Comparison of ENCODE assay signal across 11 cellular contexts in genomic region chr11:5818245-5818865, GRCh38. TPM values are rescaled to one million over a fixed set of nuclear protein-coding genes. Genes with fewer than 3 reads are reported as not detected.
DNase-seq lines count a peak whose midpoint lies in the region; ATAC-seq, FAIRE-seq and TF ChIP-seq lines count a peak whose summit lies in the region.
"Had no signal": no experiment of that assay in that cellular context is flagged by ENCODE, and none has a peak within 500 bp of the region (broad histone marks: within the 10 kb centered on the region; RNA-seq: fewer than 3 reads in every experiment).

No MANE protein-coding gene starts in this region.

- CTCF ChIA-PET in activated CD4-positive, alpha-beta memory T cell treated with anti-CD3 and anti-CD28 coated beads, Interleukin-2, amount 10 ng/mL, durations not matched to agents 7 days and 5 days (lab: Charles Lee) = no interaction called here
- CTCF ChIA-PET in HepG2 (lab: Yijun Ruan, JAX; ENCODE audit: low intra/inter-chr PET ratio, low total read pairs) = no interaction called here

- no peak for DNase-seq in activated T-cell treated with anti-CD3 and anti-CD28 coated beads, Interleukin-2, amount 50 U/mL, for 72 hours
- DNase-seq in activated T-cell treated with anti-CD3 and anti-CD28 coated beads, Interleukin-2, amount 50 U/mL, for 48 hours = no peak
- DNase-seq in activated CD4-positive, alpha-beta memory T cell treated with anti-CD3 and anti-CD28 coated beads, Interleukin-2, amount 10 ng/mL, durations not matched to agents 7 days and 5 days = no peak
- DNase-seq in SIG-M5 treated with dmso at 0.1 percent for 504 hours (lab: John Stamatoyannopoulos, UW; ENCODE audit: unreplicated experiment) (no peak), HepG2 (ENCODE audit: low spot score) (no peak), NCI-H1417 treated with DMSO at 0.1 percent for 48 hours (lab: John Stamatoyannopoulos, UW) (no peak)
- DNase-seq: nephron progenitor cell, SJCRH30 had no signal

- peak overlapping the region; percentile 89 for H3K27ac Mint-ChIP-seq in activated T-cell treated with anti-CD3 and anti-CD28 coated beads, Interleukin-2, amount 50 U/mL, for 72 hours
- H3K27ac Mint-ChIP-seq in activated CD4-positive, alpha-beta memory T cell treated with anti-CD3 and anti-CD28 coated beads, Interleukin-2, amount 10 ng/mL, durations not matched to agents 7 days and 5 days = no peak overlapping the region
- H3K27ac Mint-ChIP-seq in stimulated activated memory B cell treated with anti-CD40 and anti-IgM and Interleukin-4, amounts not matched to agents 10 μg/mL and 1 μg/mL and 100 μg/mL, for 72 hours = peak overlapping the region; percentile 61
- H3K27ac Mint-ChIP-seq: nephron progenitor cell had no signal

- no peak overlapping the region for H3K4me2 ChIP-seq in HepG2 (ENCODE audit: low read depth, low read length)

- peaks cover 5% of the 10 kb centered on the region for H3K4me1 Mint-ChIP-seq in activated T-cell treated with anti-CD3 and anti-CD28 coated beads, Interleukin-2, amount 50 U/mL, for 72 hours (ENCODE audit: low read depth)
- peaks cover 8% of the 10 kb centered on the region for H3K4me1 Mint-ChIP-seq in activated CD4-positive, alpha-beta memory T cell treated with anti-CD3 and anti-CD28 coated beads, Interleukin-2, amount 10 ng/mL, durations not matched to agents 7 days and 5 days
- H3K4me1 Mint-ChIP-seq in stimulated activated memory B cell treated with anti-CD40 and anti-IgM and Interleukin-4, amounts not matched to agents 10 μg/mL and 1 μg/mL and 100 μg/mL, for 72 hours = peaks cover 22% of the 10 kb centered on the region
- H3K4me1 Mint-ChIP-seq: nephron progenitor cell had no signal

- no peak overlapping the region for H2AFZ ChIP-seq in HepG2 (ENCODE audit: low read length)

- H3K79me2 ChIP-seq in HepG2 (ENCODE audit: insufficient read depth, low read length) = no peaks in the 10 kb centered on the region

- no peaks in the 10 kb centered on the region for H3K4me1 ChIP-seq in HepG2 (ENCODE audit: insufficient read depth, low read length)
- H3K4me1 ChIP-seq: SJCRH30 had no signal

- TF ChIP-seq POLR2A in HepG2 (IDR thresholded peaks at IDR 0.05; ENCODE audit: insufficient read depth in 1 of 2, low read depth in 2 of 2, low read length in 2 of 2) = no peak

- 0% methylated on average over 1 of the region's 1 CpG for WGBS in HepG2 (ENCODE audit: low lambda C conversion rate)

- no peak for FAIRE-seq in HepG2 (lab: Jason Lieb, UNC)

- H3K9me3 ChIP-seq in HepG2 (ENCODE audit: low read length) = no peaks in the 10 kb centered on the region
- H3K9me3 ChIP-seq: SJCRH30 had no signal

- H4K20me1 ChIP-seq in HepG2 (ENCODE audit: insufficient read depth, low read length) = no peaks in the 10 kb centered on the region

- intact Hi-C loops in HepG2 (cut with micrococcal nuclease; ENCODE audit: unreplicated experiment) = no loop called here

- no peaks in the 10 kb centered on the region for H3K27me3 Mint-ChIP-seq in activated T-cell treated with anti-CD3 and anti-CD28 coated beads, Interleukin-2, amount 50 U/mL, for 72 hours (ENCODE audit: low read depth)
- peaks cover 2% of the 10 kb centered on the region for H3K27me3 Mint-ChIP-seq in activated CD4-positive, alpha-beta memory T cell treated with anti-CD3 and anti-CD28 coated beads, Interleukin-2, amount 10 ng/mL, durations not matched to agents 7 days and 5 days
- H3K27me3 Mint-ChIP-seq in stimulated activated memory B cell treated with anti-CD40 and anti-IgM and Interleukin-4, amounts not matched to agents 10 μg/mL and 1 μg/mL and 100 μg/mL, for 72 hours = no peaks in the 10 kb centered on the region

- no peaks in the 10 kb centered on the region; a peak in 1 of 5 replicates for H3K27me3 ChIP-seq in HepG2 (ENCODE audit: control insufficient read depth in 1 of 2, insufficient read depth in 2 of 2, low read length in 2 of 2)
- H3K27me3 ChIP-seq: SJCRH30 had no signal

- no peak overlapping the region for H3K9ac ChIP-seq in HepG2 (ENCODE audit: insufficient read depth, low read depth, low read length)

- peaks cover 0 to 2% of the 10 kb centered on the region in 2 donors for H3K9me3 Mint-ChIP-seq in activated T-cell treated with anti-CD3 and anti-CD28 coated beads, Interleukin-2, amount 50 U/mL, for 72 hours
- no peaks in the 10 kb centered on the region for H3K9me3 Mint-ChIP-seq in activated CD4-positive, alpha-beta memory T cell treated with anti-CD3 and anti-CD28 coated beads, Interleukin-2, amount 10 ng/mL, durations not matched to agents 7 days and 5 days
- no peaks in the 10 kb centered on the region for H3K9me3 Mint-ChIP-seq in stimulated activated memory B cell treated with anti-CD40 and anti-IgM and Interleukin-4, amounts not matched to agents 10 μg/mL and 1 μg/mL and 100 μg/mL, for 72 hours
- H3K9me3 Mint-ChIP-seq: nephron progenitor cell had no signal

- ATAC-seq in activated T-cell treated with anti-CD3 and anti-CD28 coated beads, Interleukin-2, amount 50 U/mL, for 72 hours (replicated peaks in 1 of 2) = no peak
- ATAC-seq in HG02840 (IDR thresholded peaks at IDR 0.05; ENCODE audit: low FRiP score, unreplicated experiment) = peak; percentile 66
- ATAC-seq in stimulated activated memory B cell treated with anti-CD40 and anti-IgM and Interleukin-4, amounts not matched to agents 10 μg/mL and 1 μg/mL and 100 μg/mL, for 72 hours = no peak
- no peak for ATAC-seq in HepG2

- TF ChIP-seq EP300 in HepG2 (IDR thresholded peaks at IDR 0.05; ENCODE audit: low read depth in 2 of 2, low read length in 2 of 2) (no peak), HepG2 (CRISPR knock-in tag; IDR thresholded peaks at IDR 0.05; ENCODE audit: borderline replicate concordance) (no peak)

- no peak overlapping the region for H3K4me3 ChIP-seq in HepG2 (replicated peaks in 1 of 3; ENCODE audit: insufficient read depth in 1 of 3, low read depth in 2 of 3, low read length in 3 of 3)
- H3K4me3 ChIP-seq: SJCRH30 had no signal

- no peak overlapping the region for H3K27ac ChIP-seq in HepG2 (ENCODE audit: extremely low read length, insufficient read depth, low read length)
- H3K27ac ChIP-seq: SJCRH30 had no signal

- no peak for TF ChIP-seq RAD21 in HepG2 (CRISPR knock-in tag; IDR thresholded peaks at IDR 0.05)

- POLR2A ChIA-PET in activated CD4-positive, alpha-beta memory T cell treated with anti-CD3 and anti-CD28 coated beads, Interleukin-2, amount 10 ng/mL, durations not matched to agents 7 days and 5 days (lab: Charles Lee) = no interaction called here
- POLR2A ChIA-PET in HepG2 (lab: Yijun Ruan, JAX) = no interaction called here

- in situ Hi-C loops in HepG2 (cut with HindIII; ENCODE audit: extremely low pct_ligation_motif_present, low pct_unique_long_range_greater_than_20kb) = no loop called here

- no peak for TF ChIP-seq CTCF in HepG2 (CRISPR knock-in tag; IDR thresholded peaks at IDR 0.05)

- H3K4me3 Mint-ChIP-seq in activated T-cell treated with anti-CD3 and anti-CD28 coated beads, Interleukin-2, amount 50 U/mL, for 72 hours = peak overlapping the region; percentile 43 to 90
- H3K4me3 Mint-ChIP-seq in activated CD4-positive, alpha-beta memory T cell treated with anti-CD3 and anti-CD28 coated beads, Interleukin-2, amount 10 ng/mL, durations not matched to agents 7 days and 5 days = peak overlapping the region; percentile 35
- H3K4me3 Mint-ChIP-seq in stimulated activated memory B cell treated with anti-CD40 and anti-IgM and Interleukin-4, amounts not matched to agents 10 μg/mL and 1 μg/mL and 100 μg/mL, for 72 hours = peak overlapping the region; percentile 66
- H3K4me3 Mint-ChIP-seq: nephron progenitor cell had no signal

- no TSS peak for BruUV-seq in HepG2 (replicated peaks; lab: Mats Ljungman, UMichigan)

- no peaks in the 10 kb centered on the region for H3K36me3 ChIP-seq in HepG2 (replicated peaks in 1 of 2; ENCODE audit: control insufficient read depth in 1 of 2, insufficient read depth in 2 of 2, low read length in 2 of 2)
- H3K36me3 ChIP-seq: SJCRH30 had no signal

- no peaks in the 10 kb centered on the region for H3K36me3 Mint-ChIP-seq in activated T-cell treated with anti-CD3 and anti-CD28 coated beads, Interleukin-2, amount 50 U/mL, for 72 hours (ENCODE audit: insufficient read depth in 2 of 2)
- H3K36me3 Mint-ChIP-seq in activated CD4-positive, alpha-beta memory T cell treated with anti-CD3 and anti-CD28 coated beads, Interleukin-2, amount 10 ng/mL, durations not matched to agents 7 days and 5 days (ENCODE audit: low read depth) = no peaks in the 10 kb centered on the region
- no peaks in the 10 kb centered on the region for H3K36me3 Mint-ChIP-seq in stimulated activated memory B cell treated with anti-CD40 and anti-IgM and Interleukin-4, amounts not matched to agents 10 μg/mL and 1 μg/mL and 100 μg/mL, for 72 hours

RNA-seq across cellular contexts. Expression of gene OR52N2, which starts 9.6 kb away (rescaled TPM):
- total RNA-seq in activated T-cell treated with anti-CD3 and anti-CD28 coated beads, Interleukin-2, amount 50 U/mL, for 72 hours = not detected
- not detected for total RNA-seq in activated CD4-positive, alpha-beta memory T cell treated with anti-CD3 and anti-CD28 coated beads, Interleukin-2, amount 10 ng/mL, durations not matched to agents 7 days and 5 days
- total RNA-seq in HepG2 (2016; rRNA removed; fragmentation: Illumina TruSeq; extraction: Trizol) = not detected in 2 replicates
- not detected in 2 replicates for total RNA-seq in HepG2 (2016; cell fraction: cytosol; rRNA removed; fragmentation: Illumina TruSeq; extraction: Trizol; ENCODE audit: low read depth)
- not detected in 2 replicates for total RNA-seq in HepG2 (2016; cell fraction: insoluble cytoplasmic fraction; rRNA removed; fragmentation: Illumina TruSeq; extraction: Trizol)
- not detected in 2 replicates for total RNA-seq in HepG2 (2016; cell fraction: membrane; rRNA removed; fragmentation: Illumina TruSeq; extraction: Trizol)
- not detected in 2 replicates for total RNA-seq in HepG2 (2016; cell fraction: nucleus; rRNA removed; fragmentation: Illumina TruSeq; extraction: Trizol)
- polyA plus RNA-seq in HepG2 (2011; rRNA removed) = 0.14 TPM in 1 of 2 replicates, not detected in the other
- polyA plus RNA-seq in HepG2 (2011; cell fraction: cytosol; rRNA removed) = not detected in 2 replicates
- not detected in 2 replicates for polyA plus RNA-seq in HepG2 (2011; cell fraction: nucleus; rRNA removed)
- polyA plus RNA-seq in HepG2 (2012) = not detected in 2 replicates
- not detected in 2 replicates for polyA plus RNA-seq in HepG2 (2016; cell fraction: cytosol; fragmentation: Illumina TruSeq; extraction: Trizol; ENCODE audit: low read depth)
- not detected in 2 replicates for polyA plus RNA-seq in HepG2 (2016; cell fraction: insoluble cytoplasmic fraction; fragmentation: Illumina TruSeq; extraction: Trizol; ENCODE audit: low read depth)
- polyA plus RNA-seq in HepG2 (2016; cell fraction: membrane; fragmentation: Illumina TruSeq; extraction: Trizol; ENCODE audit: low read depth) = not detected in 2 replicates
- polyA plus RNA-seq in HepG2 (2016; cell fraction: nucleus; fragmentation: Illumina TruSeq; extraction: Trizol; ENCODE audit: insufficient read depth, low read depth) = not detected in 2 replicates
- polyA minus RNA-seq in HepG2 (2011; rRNA and poly(A)+ RNA removed; ENCODE audit: low replicate concordance) = not detected in 2 replicates
- not detected in 2 replicates for polyA minus RNA-seq in HepG2 (2011; cell fraction: cytosol; rRNA and poly(A)+ RNA removed)
- not detected in 2 replicates for polyA minus RNA-seq in HepG2 (2011; cell fraction: nucleus; rRNA and poly(A)+ RNA removed)
- total RNA-seq: SJCRH30 had no signal

RNA-seq across cellular contexts. Expression of gene OR52E6, which starts 23.3 kb away (rescaled TPM):
- not detected for total RNA-seq in activated T-cell treated with anti-CD3 and anti-CD28 coated beads, Interleukin-2, amount 50 U/mL, for 72 hours
- total RNA-seq in activated CD4-positive, alpha-beta memory T cell treated with anti-CD3 and anti-CD28 coated beads, Interleukin-2, amount 10 ng/mL, durations not matched to agents 7 days and 5 days = not detected
- total RNA-seq in HepG2 (2016; rRNA removed; fragmentation: Illumina TruSeq; extraction: Trizol) = not detected in 2 replicates
- total RNA-seq in HepG2 (2016; cell fraction: cytosol; rRNA removed; fragmentation: Illumina TruSeq; extraction: Trizol; ENCODE audit: low read depth) = not detected in 2 replicates
- total RNA-seq in HepG2 (2016; cell fraction: insoluble cytoplasmic fraction; rRNA removed; fragmentation: Illumina TruSeq; extraction: Trizol) = not detected in 2 replicates
- total RNA-seq in HepG2 (2016; cell fraction: membrane; rRNA removed; fragmentation: Illumina TruSeq; extraction: Trizol) = not detected in 2 replicates
- total RNA-seq in HepG2 (2016; cell fraction: nucleus; rRNA removed; fragmentation: Illumina TruSeq; extraction: Trizol) = not detected in 2 replicates
- polyA plus RNA-seq in HepG2 (2011; rRNA removed) = not detected in 2 replicates
- not detected in 2 replicates for polyA plus RNA-seq in HepG2 (2011; cell fraction: cytosol; rRNA removed)
- not detected in 2 replicates for polyA plus RNA-seq in HepG2 (2011; cell fraction: nucleus; rRNA removed)
- not detected in 2 replicates for polyA plus RNA-seq in HepG2 (2012)
- not detected in 2 replicates for polyA plus RNA-seq in HepG2 (2016; cell fraction: cytosol; fragmentation: Illumina TruSeq; extraction: Trizol; ENCODE audit: low read depth)
- not detected in 2 replicates for polyA plus RNA-seq in HepG2 (2016; cell fraction: insoluble cytoplasmic fraction; fragmentation: Illumina TruSeq; extraction: Trizol; ENCODE audit: low read depth)
- polyA plus RNA-seq in HepG2 (2016; cell fraction: membrane; fragmentation: Illumina TruSeq; extraction: Trizol; ENCODE audit: low read depth) = not detected in 2 replicates
- polyA plus RNA-seq in HepG2 (2016; cell fraction: nucleus; fragmentation: Illumina TruSeq; extraction: Trizol; ENCODE audit: insufficient read depth, low read depth) = not detected in 2 replicates
- not detected in 2 replicates for polyA minus RNA-seq in HepG2 (2011; rRNA and poly(A)+ RNA removed; ENCODE audit: low replicate concordance)
- not detected in 2 replicates for polyA minus RNA-seq in HepG2 (2011; cell fraction: cytosol; rRNA and poly(A)+ RNA removed)
- not detected in 2 replicates for polyA minus RNA-seq in HepG2 (2011; cell fraction: nucleus; rRNA and poly(A)+ RNA removed)
- total RNA-seq: SJCRH30 had no signal
- polyA plus RNA-seq: adipose tissue had no signal

RNA-seq across cellular contexts. Expression of gene OR52N1, which starts 27.3 kb away (rescaled TPM):
- under 1 TPM in 1 of 2 donors, not detected in 1; 0.23 TPM for total RNA-seq in activated T-cell treated with anti-CD3 and anti-CD28 coated beads, Interleukin-2, amount 50 U/mL, for 72 hours
- not detected for total RNA-seq in activated CD4-positive, alpha-beta memory T cell treated with anti-CD3 and anti-CD28 coated beads, Interleukin-2, amount 10 ng/mL, durations not matched to agents 7 days and 5 days
- not detected in 2 replicates for total RNA-seq in HepG2 (2016; rRNA removed; fragmentation: Illumina TruSeq; extraction: Trizol)
- not detected in 2 replicates for total RNA-seq in HepG2 (2016; cell fraction: cytosol; rRNA removed; fragmentation: Illumina TruSeq; extraction: Trizol; ENCODE audit: low read depth)
- not detected in 2 replicates for total RNA-seq in HepG2 (2016; cell fraction: insoluble cytoplasmic fraction; rRNA removed; fragmentation: Illumina TruSeq; extraction: Trizol)
- total RNA-seq in HepG2 (2016; cell fraction: membrane; rRNA removed; fragmentation: Illumina TruSeq; extraction: Trizol) = not detected in 2 replicates
- total RNA-seq in HepG2 (2016; cell fraction: nucleus; rRNA removed; fragmentation: Illumina TruSeq; extraction: Trizol) = not detected in 2 replicates
- not detected in 2 replicates for polyA plus RNA-seq in HepG2 (2011; rRNA removed)
- polyA plus RNA-seq in HepG2 (2011; cell fraction: cytosol; rRNA removed) = not detected in 2 replicates
- not detected in 2 replicates for polyA plus RNA-seq in HepG2 (2011; cell fraction: nucleus; rRNA removed)
- polyA plus RNA-seq in HepG2 (2012) = not detected in 2 replicates
- not detected in 2 replicates for polyA plus RNA-seq in HepG2 (2016; cell fraction: cytosol; fragmentation: Illumina TruSeq; extraction: Trizol; ENCODE audit: low read depth)
- polyA plus RNA-seq in HepG2 (2016; cell fraction: insoluble cytoplasmic fraction; fragmentation: Illumina TruSeq; extraction: Trizol; ENCODE audit: low read depth) = not detected in 2 replicates
- not detected in 2 replicates for polyA plus RNA-seq in HepG2 (2016; cell fraction: membrane; fragmentation: Illumina TruSeq; extraction: Trizol; ENCODE audit: low read depth)
- not detected in 2 replicates for polyA plus RNA-seq in HepG2 (2016; cell fraction: nucleus; fragmentation: Illumina TruSeq; extraction: Trizol; ENCODE audit: insufficient read depth, low read depth)
- polyA minus RNA-seq in HepG2 (2011; rRNA and poly(A)+ RNA removed; ENCODE audit: low replicate concordance) = not detected in 2 replicates
- polyA minus RNA-seq in HepG2 (2011; cell fraction: cytosol; rRNA and poly(A)+ RNA removed) = not detected in 2 replicates
- not detected in 2 replicates for polyA minus RNA-seq in HepG2 (2011; cell fraction: nucleus; rRNA and poly(A)+ RNA removed)
- total RNA-seq: SJCRH30 had no signal

RNA-seq across cellular contexts. Expression of gene OR52N5, which starts 35.2 kb away (rescaled TPM):
- total RNA-seq in activated T-cell treated with anti-CD3 and anti-CD28 coated beads, Interleukin-2, amount 50 U/mL, for 72 hours = not detected
- not detected for total RNA-seq in activated CD4-positive, alpha-beta memory T cell treated with anti-CD3 and anti-CD28 coated beads, Interleukin-2, amount 10 ng/mL, durations not matched to agents 7 days and 5 days
- not detected in 2 replicates for total RNA-seq in HepG2 (2016; rRNA removed; fragmentation: Illumina TruSeq; extraction: Trizol)
- not detected in 2 replicates for total RNA-seq in HepG2 (2016; cell fraction: cytosol; rRNA removed; fragmentation: Illumina TruSeq; extraction: Trizol; ENCODE audit: low read depth)
- total RNA-seq in HepG2 (2016; cell fraction: insoluble cytoplasmic fraction; rRNA removed; fragmentation: Illumina TruSeq; extraction: Trizol) = not detected in 2 replicates
- not detected in 2 replicates for total RNA-seq in HepG2 (2016; cell fraction: membrane; rRNA removed; fragmentation: Illumina TruSeq; extraction: Trizol)
- total RNA-seq in HepG2 (2016; cell fraction: nucleus; rRNA removed; fragmentation: Illumina TruSeq; extraction: Trizol) = not detected in 2 replicates
- not detected in 2 replicates for polyA plus RNA-seq in HepG2 (2011; rRNA removed)
- polyA plus RNA-seq in HepG2 (2011; cell fraction: cytosol; rRNA removed) = not detected in 2 replicates
- polyA plus RNA-seq in HepG2 (2011; cell fraction: nucleus; rRNA removed) = not detected in 2 replicates
- polyA plus RNA-seq in HepG2 (2012) = not detected in 2 replicates
- not detected in 2 replicates for polyA plus RNA-seq in HepG2 (2016; cell fraction: cytosol; fragmentation: Illumina TruSeq; extraction: Trizol; ENCODE audit: low read depth)
- polyA plus RNA-seq in HepG2 (2016; cell fraction: insoluble cytoplasmic fraction; fragmentation: Illumina TruSeq; extraction: Trizol; ENCODE audit: low read depth) = not detected in 2 replicates
- not detected in 2 replicates for polyA plus RNA-seq in HepG2 (2016; cell fraction: membrane; fragmentation: Illumina TruSeq; extraction: Trizol; ENCODE audit: low read depth)
- not detected in 2 replicates for polyA plus RNA-seq in HepG2 (2016; cell fraction: nucleus; fragmentation: Illumina TruSeq; extraction: Trizol; ENCODE audit: insufficient read depth, low read depth)
- polyA minus RNA-seq in HepG2 (2011; rRNA and poly(A)+ RNA removed; ENCODE audit: low replicate concordance) = not detected in 2 replicates
- not detected in 2 replicates for polyA minus RNA-seq in HepG2 (2011; cell fraction: cytosol; rRNA and poly(A)+ RNA removed)
- not detected in 2 replicates for polyA minus RNA-seq in HepG2 (2011; cell fraction: nucleus; rRNA and poly(A)+ RNA removed)
- total RNA-seq: SJCRH30 had no signal

RNA-seq across cellular contexts. Expression of gene OR52E8, which starts 39.1 kb away (rescaled TPM):
- not detected for total RNA-seq in activated T-cell treated with anti-CD3 and anti-CD28 coated beads, Interleukin-2, amount 50 U/mL, for 72 hours
- total RNA-seq in activated CD4-positive, alpha-beta memory T cell treated with anti-CD3 and anti-CD28 coated beads, Interleukin-2, amount 10 ng/mL, durations not matched to agents 7 days and 5 days = not detected
- not detected in 2 replicates for total RNA-seq in HepG2 (2016; rRNA removed; fragmentation: Illumina TruSeq; extraction: Trizol)
- not detected in 2 replicates for total RNA-seq in HepG2 (2016; cell fraction: cytosol; rRNA removed; fragmentation: Illumina TruSeq; extraction: Trizol; ENCODE audit: low read depth)
- not detected in 2 replicates for total RNA-seq in HepG2 (2016; cell fraction: insoluble cytoplasmic fraction; rRNA removed; fragmentation: Illumina TruSeq; extraction: Trizol)
- total RNA-seq in HepG2 (2016; cell fraction: membrane; rRNA removed; fragmentation: Illumina TruSeq; extraction: Trizol) = not detected in 2 replicates
- total RNA-seq in HepG2 (2016; cell fraction: nucleus; rRNA removed; fragmentation: Illumina TruSeq; extraction: Trizol) = not detected in 2 replicates
- not detected in 2 replicates for polyA plus RNA-seq in HepG2 (2011; rRNA removed)
- not detected in 2 replicates for polyA plus RNA-seq in HepG2 (2011; cell fraction: cytosol; rRNA removed)
- polyA plus RNA-seq in HepG2 (2011; cell fraction: nucleus; rRNA removed) = not detected in 2 replicates
- polyA plus RNA-seq in HepG2 (2012) = not detected in 2 replicates
- not detected in 2 replicates for polyA plus RNA-seq in HepG2 (2016; cell fraction: cytosol; fragmentation: Illumina TruSeq; extraction: Trizol; ENCODE audit: low read depth)
- not detected in 2 replicates for polyA plus RNA-seq in HepG2 (2016; cell fraction: insoluble cytoplasmic fraction; fragmentation: Illumina TruSeq; extraction: Trizol; ENCODE audit: low read depth)
- polyA plus RNA-seq in HepG2 (2016; cell fraction: membrane; fragmentation: Illumina TruSeq; extraction: Trizol; ENCODE audit: low read depth) = not detected in 2 replicates
- not detected in 2 replicates for polyA plus RNA-seq in HepG2 (2016; cell fraction: nucleus; fragmentation: Illumina TruSeq; extraction: Trizol; ENCODE audit: insufficient read depth, low read depth)
- polyA minus RNA-seq in HepG2 (2011; rRNA and poly(A)+ RNA removed; ENCODE audit: low replicate concordance) = not detected in 2 replicates
- not detected in 2 replicates for polyA minus RNA-seq in HepG2 (2011; cell fraction: cytosol; rRNA and poly(A)+ RNA removed)
- polyA minus RNA-seq in HepG2 (2011; cell fraction: nucleus; rRNA and poly(A)+ RNA removed) = not detected in 2 replicates
- total RNA-seq: SJCRH30 had no signal
- polyA plus RNA-seq: adipose tissue had no signal
